ENCODE assay signal across 32 cellular contexts in genomic region chr12:5210179-5210917, GRCh38.
"Had no signal": no experiment of that assay in that cellular context is flagged by ENCODE, and none has a peak within 500 bp of the region (broad histone marks: within the 10 kb centered on the region; RNA-seq: fewer than 3 reads in every experiment).

No MANE protein-coding gene starts in this region.

- H3K4me3 ChIP-seq: adrenal gland, body of pancreas, esophagus squamous epithelium had no signal

- H3K4me3 Mint-ChIP-seq: activated CD4-positive, alpha-beta memory T cell treated with anti-CD3 and anti-CD28 coated beads for 36 hours; activated CD4-positive, alpha-beta T cell treated with anti-CD3 and anti-CD28 coated beads for 36 hours; activated CD4-positive, alpha-beta T cell treated with anti-CD3 and anti-CD28 coated beads, Interleukin-2, amount 10 ng/mL, durations not matched to agents 24 days and 14 days; activated CD8-positive, alpha-beta memory T cell treated with anti-CD3 and anti-CD28 coated beads, Interleukin-2, amount 10 ng/mL, durations not matched to agents 7 days and 5 days; activated CD8-positive, alpha-beta T cell treated with anti-CD3 and anti-CD28 coated beads, Interleukin-2, amount 10 ng/mL, durations not matched to agents 7 days and 5 days; activated naive CD4-positive, alpha-beta T cell treated with anti-CD3 and anti-CD28 coated beads for 36 hours; activated naive CD4-positive, alpha-beta T cell treated with anti-CD3 and anti-CD28 coated beads, Interleukin-2, amount 50 U/mL, for 24 hours; activated naive CD8-positive, alpha-beta T cell treated with anti-CD3 and anti-CD28 coated beads for 36 hours; activated naive CD8-positive, alpha-beta T cell treated with anti-CD3 and anti-CD28 coated beads, Interleukin-2, amount 50 U/mL, for 24 hours; activated T-helper 1 cell treated with anti-CD3 and anti-CD28 coated beads, Interleukin-12 subunit alpha, Interleukin-12 subunit beta, Interleukin-2, Interleukin-4 antibody, amounts not matched to agents 30 ng/mL and 10 ng/mL and 1 ng/mL, durations not matched to agents 14 hours and 24 hours and 36 hours; T-cell; T-helper 1 cell treated with Interleukin-12 subunit alpha and Interleukin-12 subunit beta and Interleukin-4 antibody, amounts not matched to agents 30 μg/mL and 1 μg/mL, for 36 hours had no signal

- H3K27me3 Mint-ChIP-seq: activated CD4-positive, alpha-beta T cell treated with anti-CD3 and anti-CD28 coated beads, Interleukin-2, amount 10 ng/mL, durations not matched to agents 24 days and 14 days; activated CD8-positive, alpha-beta memory T cell treated with anti-CD3 and anti-CD28 coated beads, Interleukin-2, amount 10 ng/mL, durations not matched to agents 7 days and 5 days had no signal

- H3K27me3 ChIP-seq: adrenal gland, body of pancreas had no signal

- H3K9me3 ChIP-seq: adrenal gland, body of pancreas, esophagus squamous epithelium had no signal

- H3K4me1 Mint-ChIP-seq: activated CD4-positive, alpha-beta T cell treated with anti-CD3 and anti-CD28 coated beads for 36 hours; activated CD4-positive, alpha-beta T cell treated with anti-CD3 and anti-CD28 coated beads, Interleukin-2, amount 10 ng/mL, durations not matched to agents 24 days and 14 days; activated CD8-positive, alpha-beta memory T cell treated with anti-CD3 and anti-CD28 coated beads, Interleukin-2, amount 10 ng/mL, durations not matched to agents 7 days and 5 days; activated naive CD4-positive, alpha-beta T cell treated with anti-CD3 and anti-CD28 coated beads, Interleukin-2, amount 50 U/mL, for 24 hours; activated naive CD8-positive, alpha-beta T cell treated with anti-CD3 and anti-CD28 coated beads for 36 hours; activated naive CD8-positive, alpha-beta T cell treated with anti-CD3 and anti-CD28 coated beads, Interleukin-2, amount 50 U/mL, for 24 hours; T-cell had no signal

- H3K27ac ChIP-seq: adrenal gland, body of pancreas, epithelial cell of prostate, esophagus squamous epithelium, WERI-Rb-1 had no signal

- H3K36me3 Mint-ChIP-seq: activated CD4-positive, alpha-beta memory T cell treated with anti-CD3 and anti-CD28 coated beads for 36 hours; activated CD8-positive, alpha-beta memory T cell treated with anti-CD3 and anti-CD28 coated beads, Interleukin-2, amount 10 ng/mL, durations not matched to agents 7 days and 5 days; activated naive CD4-positive, alpha-beta T cell treated with anti-CD3 and anti-CD28 coated beads, Interleukin-2, amount 50 U/mL, for 24 hours; activated naive CD8-positive, alpha-beta T cell treated with anti-CD3 and anti-CD28 coated beads for 36 hours; T-cell had no signal

- ATAC-seq: activated CD4-positive, alpha-beta T cell treated with anti-CD3 and anti-CD28 coated beads for 36 hours; activated CD8-positive, alpha-beta memory T cell treated with anti-CD3 and anti-CD28 coated beads, Interleukin-2, amount 10 ng/mL, durations not matched to agents 7 days and 5 days; activated CD8-positive, alpha-beta T cell treated with anti-CD3 and anti-CD28 coated beads, Interleukin-2, amount 10 ng/mL, durations not matched to agents 7 days and 5 days; activated naive CD8-positive, alpha-beta T cell treated with anti-CD3 and anti-CD28 coated beads, Interleukin-2, amount 50 U/mL, for 24 hours; body of pancreas; T-cell had no signal

- DNase-seq: activated CD4-positive, alpha-beta memory T cell treated with anti-CD3 and anti-CD28 coated beads for 36 hours; activated CD4-positive, alpha-beta T cell treated with anti-CD3 and anti-CD28 coated beads for 36 hours; activated CD4-positive, alpha-beta T cell treated with anti-CD3 and anti-CD28 coated beads, Interleukin-2, amount 10 ng/mL, durations not matched to agents 24 days and 14 days; activated CD4-positive, CD25-positive, alpha-beta regulatory T cell; activated CD4-positive, CD25-positive, alpha-beta regulatory T cell treated with anti-CD3 and anti-CD28 coated beads, Interleukin-2, amount 50 U/mL, for 72 hours; activated CD8-positive, alpha-beta memory T cell treated with anti-CD3 and anti-CD28 coated beads, Interleukin-2, amount 10 ng/mL, durations not matched to agents 7 days and 5 days; activated CD8-positive, alpha-beta memory T cell treated with anti-CD3 and anti-CD28 coated beads, Interleukin-2, amount 50 U/mL, for 4 hours; activated CD8-positive, alpha-beta T cell treated with anti-CD3 and anti-CD28 coated beads, Interleukin-2, amount 10 ng/mL, durations not matched to agents 7 days and 5 days; activated effector memory CD4-positive, alpha-beta T cell treated with anti-CD3 and anti-CD28 coated beads, Interleukin-2, amount 50 U/mL, for 16 hours; activated naive CD4-positive, alpha-beta T cell treated with anti-CD3 and anti-CD28 coated beads for 36 hours; activated naive CD8-positive, alpha-beta T cell treated with anti-CD3 and anti-CD28 coated beads for 36 hours; activated naive CD8-positive, alpha-beta T cell treated with anti-CD3 and anti-CD28 coated beads, Interleukin-2, amount 50 U/mL, for 24 hours; activated T-cell treated with anti-CD3 and anti-CD28 coated beads, Interleukin-2, amount 50 U/mL, for 1 hour; activated T-cell treated with anti-CD3 and anti-CD28 coated beads, Interleukin-2, amount 50 U/mL, for 48 hours; adrenal gland; amygdala; aorta; body of pancreas; cortex of kidney; dermis blood vessel endothelial cell; effector CD4-positive, alpha-beta T cell; esophagus squamous epithelium; head of caudate nucleus; SW 1271; T-cell; T1000; WERI-Rb-1 had no signal

- H3K9me3 Mint-ChIP-seq: activated CD4-positive, alpha-beta memory T cell treated with anti-CD3 and anti-CD28 coated beads for 36 hours; activated CD4-positive, alpha-beta T cell treated with anti-CD3 and anti-CD28 coated beads, Interleukin-2, amount 10 ng/mL, durations not matched to agents 24 days and 14 days; activated naive CD4-positive, alpha-beta T cell treated with anti-CD3 and anti-CD28 coated beads for 36 hours; activated naive CD4-positive, alpha-beta T cell treated with anti-CD3 and anti-CD28 coated beads, Interleukin-2, amount 50 U/mL, for 24 hours; activated naive CD8-positive, alpha-beta T cell treated with anti-CD3 and anti-CD28 coated beads for 36 hours; activated naive CD8-positive, alpha-beta T cell treated with anti-CD3 and anti-CD28 coated beads, Interleukin-2, amount 50 U/mL, for 24 hours; activated T-helper 1 cell treated with anti-CD3 and anti-CD28 coated beads, Interleukin-12 subunit alpha, Interleukin-12 subunit beta, Interleukin-2, Interleukin-4 antibody, amounts not matched to agents 30 ng/mL and 10 ng/mL and 1 ng/mL, durations not matched to agents 14 hours and 24 hours and 36 hours; activated T-helper 2 cell treated with anti-CD3 and anti-CD28 coated beads, Interferon-gamma antibody, Interleukin-2, Interleukin-4, amounts not matched to agents 10 μg/mL and 5 μg/mL and 100 μg/mL, durations not matched to agents 14 hours and 24 hours and 36 hours; T-cell; T-helper 1 cell treated with Interleukin-12 subunit alpha and Interleukin-12 subunit beta and Interleukin-4 antibody, amounts not matched to agents 30 μg/mL and 1 μg/mL, for 36 hours had no signal

- H3K27ac Mint-ChIP-seq: activated CD4-positive, alpha-beta memory T cell treated with anti-CD3 and anti-CD28 coated beads for 36 hours; activated CD4-positive, alpha-beta T cell treated with anti-CD3 and anti-CD28 coated beads for 36 hours; activated CD4-positive, alpha-beta T cell treated with anti-CD3 and anti-CD28 coated beads, Interleukin-2, amount 10 ng/mL, durations not matched to agents 24 days and 14 days; activated CD8-positive, alpha-beta memory T cell treated with anti-CD3 and anti-CD28 coated beads, Interleukin-2, amount 10 ng/mL, durations not matched to agents 7 days and 5 days; activated CD8-positive, alpha-beta T cell treated with anti-CD3 and anti-CD28 coated beads, Interleukin-2, amount 10 ng/mL, durations not matched to agents 7 days and 5 days; activated naive CD4-positive, alpha-beta T cell treated with anti-CD3 and anti-CD28 coated beads for 36 hours; activated naive CD4-positive, alpha-beta T cell treated with anti-CD3 and anti-CD28 coated beads, Interleukin-2, amount 50 U/mL, for 24 hours; activated naive CD8-positive, alpha-beta T cell treated with anti-CD3 and anti-CD28 coated beads for 36 hours; activated naive CD8-positive, alpha-beta T cell treated with anti-CD3 and anti-CD28 coated beads, Interleukin-2, amount 50 U/mL, for 24 hours; activated T-helper 1 cell treated with anti-CD3 and anti-CD28 coated beads, Interleukin-12 subunit alpha, Interleukin-12 subunit beta, Interleukin-2, Interleukin-4 antibody, amounts not matched to agents 30 ng/mL and 10 ng/mL and 1 ng/mL, durations not matched to agents 14 hours and 24 hours and 36 hours; activated T-helper 2 cell treated with anti-CD3 and anti-CD28 coated beads, Interferon-gamma antibody, Interleukin-2, Interleukin-4, amounts not matched to agents 10 μg/mL and 5 μg/mL and 100 μg/mL, durations not matched to agents 14 hours and 24 hours and 36 hours; T-cell; T-helper 1 cell treated with Interleukin-12 subunit alpha and Interleukin-12 subunit beta and Interleukin-4 antibody, amounts not matched to agents 30 μg/mL and 1 μg/mL, for 36 hours had no signal

- H3K4me1 ChIP-seq: adrenal gland, esophagus squamous epithelium had no signal

- H3K36me3 ChIP-seq: adrenal gland, esophagus squamous epithelium, WERI-Rb-1 had no signal
